9 cellular contexts compared by ENCODE assay signal in genomic region chr17:73228748-73229236, GRCh38. TPM values are rescaled to one million over a fixed set of nuclear protein-coding genes. Genes with fewer than 3 reads are reported as not detected.
DNase-seq lines count a peak whose midpoint lies in the region; ATAC-seq and TF ChIP-seq lines count a peak whose summit lies in the region.
"Had no signal": no experiment of that assay in that cellular context is flagged by ENCODE, and none has a peak within 500 bp of the region (broad histone marks: within the 10 kb centered on the region; RNA-seq: fewer than 3 reads in every experiment).

No MANE protein-coding gene starts in this region.

- H2AFZ ChIP-seq in fibroblast of lung (ENCODE audit: low read length) = no peak overlapping the region
- no peak overlapping the region for H2AFZ ChIP-seq in neural progenitor cell (replicated peaks)

- peaks cover 11% of the 10 kb centered on the region for H3F3A ChIP-seq in neural progenitor cell (ENCODE audit: low read depth)

- H3K4me3 Mint-ChIP-seq in CD4-positive, CD25-positive, alpha-beta regulatory T cell = peak overlapping the region; percentile 70 to 98 (median 78)
- H3K4me3 Mint-ChIP-seq in neural progenitor cell = peak overlapping the region; percentile 30

- no peak for TF ChIP-seq CTCF in WERI-Rb-1 (IDR thresholded peaks at IDR 0.05; ENCODE audit: low read depth, low read length)
- TF ChIP-seq CTCF in fibroblast of lung (conservative IDR thresholded peaks at IDR 0.05 in 1 of 2, IDR thresholded peaks at IDR 0.05 in 1 of 2; ENCODE audit: low read depth in 1 of 2, low read length in 2 of 2) = no peak
- no peak for TF ChIP-seq CTCF in neural progenitor cell (IDR thresholded peaks at IDR 0.05)

- peaks cover 74% of the 10 kb centered on the region for H3K4me1 ChIP-seq in CD4-positive, CD25-positive, alpha-beta regulatory T cell (ENCODE audit: control insufficient read depth, insufficient read depth, low read length, poor library complexity, severe bottlenecking)
- peaks cover 23% of the 10 kb centered on the region for H3K4me1 ChIP-seq in fibroblast of lung (ENCODE audit: control insufficient read depth, extremely low read depth, insufficient read depth, low read length)
- peaks cover 23% of the 10 kb centered on the region for H3K4me1 ChIP-seq in neural progenitor cell

- peak; percentile 14 to 72 (median 28) for DNase-seq in CD4-positive, CD25-positive, alpha-beta regulatory T cell
- DNase-seq in LHCN-M2 (ENCODE audit: low read depth) (peak; percentile 92), WERI-Rb-1 (peak; percentile 31), fibroblast of lung (ENCODE audit: low read depth in 2 of 2) (peak; percentile 89 to 90), neural progenitor cell (ENCODE audit: low spot score) (no peak), NCI-H1930 (lab: John Stamatoyannopoulos, UW) (no peak)

- peak overlapping the region; percentile 60 for H3K27ac ChIP-seq in CD4-positive, CD25-positive, alpha-beta regulatory T cell (ENCODE audit: insufficient read depth, low read length, poor library complexity, severe bottlenecking)
- H3K27ac ChIP-seq in WERI-Rb-1 (no peak overlapping the region), fibroblast of lung (ENCODE audit: insufficient read depth, low read length) (peak overlapping the region; percentile 50), neural progenitor cell (no peak overlapping the region)
- H3K27ac ChIP-seq: neutrophil had no signal

- peak overlapping the region; percentile 11 for H3K4me2 ChIP-seq in fibroblast of lung (ENCODE audit: extremely low read depth, insufficient read depth, low read length)
- H3K4me2 ChIP-seq in neural progenitor cell = no peak overlapping the region

- H3K36me3 Mint-ChIP-seq in CD4-positive, CD25-positive, alpha-beta regulatory T cell = peaks cover 8% of the 10 kb centered on the region
- no peaks in the 10 kb centered on the region for H3K36me3 Mint-ChIP-seq in neural progenitor cell

- no peaks in the 10 kb centered on the region for H3K27me3 Mint-ChIP-seq in CD4-positive, CD25-positive, alpha-beta regulatory T cell
- H3K27me3 Mint-ChIP-seq in neural progenitor cell (ENCODE audit: insufficient read depth, low read depth) = no peaks in the 10 kb centered on the region

- H3K79me2 ChIP-seq in fibroblast of lung (ENCODE audit: control insufficient read depth, insufficient read depth, low read length) (peaks cover 68% of the 10 kb centered on the region), neural progenitor cell (ENCODE audit: low read depth) (peaks cover 88% of the 10 kb centered on the region)

- H3K36me3 ChIP-seq in CD4-positive, CD25-positive, alpha-beta regulatory T cell (ENCODE audit: control insufficient read depth, insufficient read depth, low read length) = peaks cover 4% of the 10 kb centered on the region
- H3K36me3 ChIP-seq in WERI-Rb-1 (peaks cover 17% of the 10 kb centered on the region), fibroblast of lung (ENCODE audit: control insufficient read depth, insufficient read depth, low read length) (no peaks in the 10 kb centered on the region), neural progenitor cell (no peaks in the 10 kb centered on the region)
- H3K36me3 ChIP-seq: neutrophil had no signal

- H3K4me3 ChIP-seq in CD4-positive, CD25-positive, alpha-beta regulatory T cell (ENCODE audit: low read depth, low read length) = peak overlapping the region; percentile 76
- no peak overlapping the region for H3K4me3 ChIP-seq in WERI-Rb-1 (ENCODE audit: low read depth, low read length)
- peak overlapping the region in 2 of 4 experiments; percentile 1 to 20 for H3K4me3 ChIP-seq in fibroblast of lung (replicated peaks in 1 of 4; ENCODE audit: control extremely low read depth in 1 of 4, insufficient read depth in 1 of 4, low read depth in 3 of 4, low read length in 4 of 4)
- H3K4me3 ChIP-seq in neural progenitor cell = no peak overlapping the region

- peak overlapping the region; percentile 61 to 89 (median 70) for H3K27ac Mint-ChIP-seq in CD4-positive, CD25-positive, alpha-beta regulatory T cell
- no peak overlapping the region for H3K27ac Mint-ChIP-seq in neural progenitor cell

- H3K9ac ChIP-seq in fibroblast of lung (ENCODE audit: insufficient read depth, low read length) (no peak overlapping the region), neural progenitor cell (no peak overlapping the region)

- peak in 1 of 2 donors; percentile 20 for ATAC-seq in CD4-positive, CD25-positive, alpha-beta regulatory T cell (ENCODE audit: low read depth in 2 of 2)
- ATAC-seq in GM18870 (IDR thresholded peaks at IDR 0.05; ENCODE audit: unreplicated experiment) = peak; percentile 32
- ATAC-seq in GM21576 (IDR thresholded peaks at IDR 0.05; ENCODE audit: unreplicated experiment) = no peak

- peaks cover 42 to 81% (median 65%) of the 10 kb centered on the region in 4 donors for H3K4me1 Mint-ChIP-seq in CD4-positive, CD25-positive, alpha-beta regulatory T cell
- peaks cover 35% of the 10 kb centered on the region for H3K4me1 Mint-ChIP-seq in neural progenitor cell

- H4K20me1 ChIP-seq in fibroblast of lung (ENCODE audit: control insufficient read depth, extremely low read depth, insufficient read depth, low read length) (no peaks in the 10 kb centered on the region), neural progenitor cell (ENCODE audit: low read depth) (peaks cover 36% of the 10 kb centered on the region)

- H3K9me3 Mint-ChIP-seq in CD4-positive, CD25-positive, alpha-beta regulatory T cell = no peaks in the 10 kb centered on the region
- H3K9me3 Mint-ChIP-seq in neural progenitor cell = no peaks in the 10 kb centered on the region

- H3K27me3 ChIP-seq in CD4-positive, CD25-positive, alpha-beta regulatory T cell (ENCODE audit: control insufficient read depth, insufficient read depth, low read length) = no peaks in the 10 kb centered on the region
- H3K27me3 ChIP-seq in WERI-Rb-1 (ENCODE audit: insufficient read depth, low read depth, severe bottlenecking) (no peaks in the 10 kb centered on the region), fibroblast of lung (ENCODE audit: control insufficient read depth, insufficient read depth, low read length) (no peaks in the 10 kb centered on the region), neural progenitor cell (no peaks in the 10 kb centered on the region)
- H3K27me3 ChIP-seq: neutrophil had no signal

- H3K9me3 ChIP-seq in CD4-positive, CD25-positive, alpha-beta regulatory T cell (ENCODE audit: control insufficient read depth in 2 of 2, low read length in 2 of 2) = no peaks in the 10 kb centered on the region
- H3K9me3 ChIP-seq in WERI-Rb-1 (ENCODE audit: severe bottlenecking) (no peaks in the 10 kb centered on the region), fibroblast of lung (ENCODE audit: control insufficient read depth, insufficient read depth, low read depth, low read length) (no peaks in the 10 kb centered on the region), neural progenitor cell (ENCODE audit: low read depth) (no peaks in the 10 kb centered on the region)
- H3K9me3 ChIP-seq: neutrophil had no signal

RNA-seq across cellular contexts. Expression of gene CPSF4L, which starts 32.9 kb away (rescaled TPM):
- not detected for total RNA-seq in CD4-positive, CD25-positive, alpha-beta regulatory T cell
- polyA plus RNA-seq in CD4-positive, CD25-positive, alpha-beta regulatory T cell = not detected
- total RNA-seq in LHCN-M2 (2014; rRNA removed) (not detected in 2 replicates), fibroblast of lung (0.26 TPM in 1 of 2 replicates, not detected in the other), neural progenitor cell (ENCODE audit: low replicate concordance) (not detected in 2 replicates)
- not detected for polyA plus RNA-seq in LHCN-M2 (2012)
- polyA plus RNA-seq in fibroblast of lung = not detected in 2 replicates
- not detected in 2 replicates for polyA plus RNA-seq in fibroblast of lung (2012)
- polyA minus RNA-seq in fibroblast of lung (ENCODE audit: low replicate concordance) = not detected in 2 replicates

RNA-seq across cellular contexts. Expression of gene COG1, which starts 35.9 kb away (rescaled TPM):
- 61.0 TPM for total RNA-seq in CD4-positive, CD25-positive, alpha-beta regulatory T cell
- 10 to 100 TPM; 18.9 to 31.7 (median 21.2) TPM for polyA plus RNA-seq in CD4-positive, CD25-positive, alpha-beta regulatory T cell
- 21.7 and 25.3 TPM in 2 replicates for total RNA-seq in LHCN-M2 (2014; rRNA removed)
- 34.4 TPM for polyA plus RNA-seq in LHCN-M2 (2012)
- 12.6 and 20.0 TPM in 2 replicates for total RNA-seq in fibroblast of lung
- 21.0 and 27.0 TPM in 2 replicates for polyA plus RNA-seq in fibroblast of lung
- polyA plus RNA-seq in fibroblast of lung (2012) = 26.1 and 36.5 TPM in 2 replicates
- polyA minus RNA-seq in fibroblast of lung (ENCODE audit: low replicate concordance) = 43.8 and 53.5 TPM in 2 replicates
- 11.7 and 22.9 TPM in 2 replicates for total RNA-seq in neural progenitor cell (ENCODE audit: low replicate concordance)

Comparison
In these comparisons a context has a peak if more than half of its experiments do, and no peak if none do; other contexts are left out.
1. DNase-seq: peak in CD4-positive, CD25-positive, alpha-beta regulatory T cell (3 of 3), LHCN-M2 (single experiment), WERI-Rb-1 (single experiment) and fibroblast of lung (2 of 2); none in neural progenitor cell (single experiment) and NCI-H1930 (0 of 2).
2. H3K27ac ChIP-seq: peak in CD4-positive, CD25-positive, alpha-beta regulatory T cell (single experiment) and fibroblast of lung (single experiment); none in WERI-Rb-1 (single experiment) and neural progenitor cell (single experiment).